ENCODE assay signal across 31 cellular contexts in genomic region chr2:238325694-238326093, GRCh38.
"Had no signal": no experiment of that assay in that cellular context is flagged by ENCODE, and none has a peak within 500 bp of the region (broad histone marks: within the 10 kb centered on the region; RNA-seq: fewer than 3 reads in every experiment).

No MANE protein-coding gene starts in this region.

- H3K27ac Mint-ChIP-seq: activated B cell treated with CpG ODN at 0.5 μM for 24 hours; activated CD8-positive, alpha-beta T cell treated with anti-CD3 and anti-CD28 coated beads for 36 hours; activated naive CD4-positive, alpha-beta T cell treated with anti-CD3 and anti-CD28 coated beads, Interleukin-2, amount 10 ng/mL, durations not matched to agents 7 days and 5 days; activated naive CD8-positive, alpha-beta T cell treated with anti-CD3 and anti-CD28 coated beads, Interleukin-2, amount 10 ng/mL, durations not matched to agents 7 days and 5 days; activated T-helper 1 cell treated with anti-CD3 and anti-CD28 coated beads, Interleukin-12 subunit alpha, Interleukin-12 subunit beta, Interleukin-2, Interleukin-4 antibody, amounts not matched to agents 30 ng/mL and 10 ng/mL and 1 ng/mL, durations not matched to agents 14 hours and 24 hours and 36 hours; dendritic cell treated with granulocyte-macrophage colony-stimulating factor and Interleukin-4, amounts not matched to agents 40 ng/mL and 50 ng/mL, for 4 days; T-helper 17 cell; T-helper 2 cell treated with Interferon-gamma antibody and Interleukin-4, amounts not matched to agents 5 μg/mL and 100 μg/mL, for 36 hours had no signal

- H3K27me3 ChIP-seq: ascending aorta, breast epithelium, dorsolateral prefrontal cortex, esophagus muscularis mucosa, foreskin keratinocyte, gastrocnemius medialis had no signal

- H3K27me3 Mint-ChIP-seq: activated B cell treated with CpG ODN at 0.5 μM for 24 hours; activated CD8-positive, alpha-beta T cell treated with anti-CD3 and anti-CD28 coated beads for 36 hours; activated naive CD4-positive, alpha-beta T cell treated with anti-CD3 and anti-CD28 coated beads, Interleukin-2, amount 10 ng/mL, durations not matched to agents 7 days and 5 days; activated naive CD8-positive, alpha-beta T cell treated with anti-CD3 and anti-CD28 coated beads, Interleukin-2, amount 10 ng/mL, durations not matched to agents 7 days and 5 days; central memory CD8-positive, alpha-beta T cell; dendritic cell treated with granulocyte-macrophage colony-stimulating factor and Interleukin-4, amounts not matched to agents 40 ng/mL and 50 ng/mL, for 4 days; T-helper 17 cell had no signal

- H3K4me3 Mint-ChIP-seq: activated B cell treated with CpG ODN at 0.5 μM for 24 hours; activated CD8-positive, alpha-beta T cell treated with anti-CD3 and anti-CD28 coated beads for 36 hours; activated naive CD4-positive, alpha-beta T cell treated with anti-CD3 and anti-CD28 coated beads, Interleukin-2, amount 10 ng/mL, durations not matched to agents 7 days and 5 days; activated naive CD8-positive, alpha-beta T cell treated with anti-CD3 and anti-CD28 coated beads, Interleukin-2, amount 10 ng/mL, durations not matched to agents 7 days and 5 days; activated T-helper 1 cell treated with anti-CD3 and anti-CD28 coated beads, Interleukin-12 subunit alpha, Interleukin-12 subunit beta, Interleukin-2, Interleukin-4 antibody, amounts not matched to agents 30 ng/mL and 10 ng/mL and 1 ng/mL, durations not matched to agents 14 hours and 24 hours and 36 hours; central memory CD8-positive, alpha-beta T cell; dendritic cell treated with granulocyte-macrophage colony-stimulating factor and Interleukin-4, amounts not matched to agents 40 ng/mL and 50 ng/mL, for 4 days; T-helper 17 cell; T-helper 2 cell treated with Interferon-gamma antibody and Interleukin-4, amounts not matched to agents 5 μg/mL and 100 μg/mL, for 36 hours had no signal

- H3K9me3 Mint-ChIP-seq: activated B cell treated with CpG ODN at 0.5 μM for 24 hours; activated CD8-positive, alpha-beta T cell treated with anti-CD3 and anti-CD28 coated beads for 36 hours; activated naive CD4-positive, alpha-beta T cell treated with anti-CD3 and anti-CD28 coated beads, Interleukin-2, amount 10 ng/mL, durations not matched to agents 7 days and 5 days; activated naive CD4-positive, alpha-beta T cell treated with anti-CD3 and anti-CD28 coated beads, Interleukin-2, amount 50 U/mL, for 72 hours; activated naive CD8-positive, alpha-beta T cell treated with anti-CD3 and anti-CD28 coated beads, Interleukin-2, amount 10 ng/mL, durations not matched to agents 7 days and 5 days; activated T-helper 1 cell treated with anti-CD3 and anti-CD28 coated beads, Interleukin-12 subunit alpha, Interleukin-12 subunit beta, Interleukin-2, Interleukin-4 antibody, amounts not matched to agents 30 ng/mL and 10 ng/mL and 1 ng/mL, durations not matched to agents 14 hours and 24 hours and 36 hours; activated T-helper 2 cell treated with anti-CD3 and anti-CD28 coated beads, Interferon-gamma antibody, Interleukin-2, Interleukin-4, amounts not matched to agents 10 μg/mL and 5 μg/mL and 100 μg/mL, durations not matched to agents 14 hours and 24 hours and 36 hours; central memory CD8-positive, alpha-beta T cell; dendritic cell treated with granulocyte-macrophage colony-stimulating factor and Interleukin-4, amounts not matched to agents 40 ng/mL and 50 ng/mL, for 4 days; T-helper 2 cell treated with Interferon-gamma antibody and Interleukin-4, amounts not matched to agents 5 μg/mL and 100 μg/mL, for 36 hours had no signal

- H3K27ac ChIP-seq: ascending aorta, breast epithelium, coronary artery, dorsolateral prefrontal cortex, esophagus muscularis mucosa, foreskin keratinocyte, WERI-Rb-1 had no signal

- H3K9me3 ChIP-seq: ascending aorta, breast epithelium, esophagus muscularis mucosa, gastrocnemius medialis had no signal

- H3K36me3 Mint-ChIP-seq: activated naive CD4-positive, alpha-beta T cell treated with anti-CD3 and anti-CD28 coated beads, Interleukin-2, amount 10 ng/mL, durations not matched to agents 7 days and 5 days had no signal

- H3K4me1 ChIP-seq: foreskin keratinocyte had no signal

- DNase-seq: activated B cell treated with CpG ODN at 0.5 μM for 24 hours; activated CD4-positive, alpha-beta T cell treated with anti-CD3 and anti-CD28 coated beads, Interleukin-2, amount 50 U/mL, for 1 hour; activated CD4-positive, alpha-beta T cell treated with anti-CD3 and anti-CD28 coated beads, Interleukin-2, amount 50 U/mL, for 48 hours; activated CD8-positive, alpha-beta T cell treated with anti-CD3 and anti-CD28 coated beads for 36 hours; activated gamma-delta T cell; activated naive CD4-positive, alpha-beta T cell; activated naive CD4-positive, alpha-beta T cell treated with anti-CD3 and anti-CD28 coated beads, Interleukin-2, amount 10 ng/mL, durations not matched to agents 7 days and 5 days; activated naive CD8-positive, alpha-beta T cell treated with anti-CD3 and anti-CD28 coated beads, Interleukin-2, amount 10 ng/mL, durations not matched to agents 7 days and 5 days; activated T-cell treated with anti-CD3 and anti-CD28 coated beads, Interleukin-2, amount 50 U/mL, for 1 hour; activated T-cell treated with anti-CD3 and anti-CD28 coated beads, Interleukin-2, amount 50 U/mL, for 48 hours; dorsolateral prefrontal cortex; effector memory CD4-positive, alpha-beta T cell; erythroblast; foreskin keratinocyte; gastrocnemius medialis; glutamatergic neuron; T-helper 1 cell; T-helper 17 cell; T1000; WERI-Rb-1 had no signal

- H3K36me3 ChIP-seq: breast epithelium had no signal

- H3K4me3 ChIP-seq: ascending aorta, breast epithelium, coronary artery, dorsolateral prefrontal cortex, esophagus muscularis mucosa, gastrocnemius medialis had no signal

- ATAC-seq: activated CD4-positive, CD25-positive, alpha-beta regulatory T cell treated with anti-CD3 and anti-CD28 coated beads, Interleukin-2, amount 50 U/mL, for 24 hours; activated CD8-positive, alpha-beta T cell treated with anti-CD3 and anti-CD28 coated beads for 36 hours; foreskin keratinocyte; T-helper 17 cell had no signal
